Comparison of ENCODE assay signal across 1 cellular context in genomic region chr16:68235882-68236803, GRCh38.
TF ChIP-seq lines count a peak whose summit lies in the region.

Gene ESRP2, minus strand, starts transcription at chr16:68236127. Its CDS starts 82 bp downstream, at chr16:68236045.

TF ChIP-seq in HepG2, 621 proteins besides CTCF, POLR2A, EP300 and RAD21 (continued from another document and continues in another):
- TF ChIP-seq, protein P1, sequence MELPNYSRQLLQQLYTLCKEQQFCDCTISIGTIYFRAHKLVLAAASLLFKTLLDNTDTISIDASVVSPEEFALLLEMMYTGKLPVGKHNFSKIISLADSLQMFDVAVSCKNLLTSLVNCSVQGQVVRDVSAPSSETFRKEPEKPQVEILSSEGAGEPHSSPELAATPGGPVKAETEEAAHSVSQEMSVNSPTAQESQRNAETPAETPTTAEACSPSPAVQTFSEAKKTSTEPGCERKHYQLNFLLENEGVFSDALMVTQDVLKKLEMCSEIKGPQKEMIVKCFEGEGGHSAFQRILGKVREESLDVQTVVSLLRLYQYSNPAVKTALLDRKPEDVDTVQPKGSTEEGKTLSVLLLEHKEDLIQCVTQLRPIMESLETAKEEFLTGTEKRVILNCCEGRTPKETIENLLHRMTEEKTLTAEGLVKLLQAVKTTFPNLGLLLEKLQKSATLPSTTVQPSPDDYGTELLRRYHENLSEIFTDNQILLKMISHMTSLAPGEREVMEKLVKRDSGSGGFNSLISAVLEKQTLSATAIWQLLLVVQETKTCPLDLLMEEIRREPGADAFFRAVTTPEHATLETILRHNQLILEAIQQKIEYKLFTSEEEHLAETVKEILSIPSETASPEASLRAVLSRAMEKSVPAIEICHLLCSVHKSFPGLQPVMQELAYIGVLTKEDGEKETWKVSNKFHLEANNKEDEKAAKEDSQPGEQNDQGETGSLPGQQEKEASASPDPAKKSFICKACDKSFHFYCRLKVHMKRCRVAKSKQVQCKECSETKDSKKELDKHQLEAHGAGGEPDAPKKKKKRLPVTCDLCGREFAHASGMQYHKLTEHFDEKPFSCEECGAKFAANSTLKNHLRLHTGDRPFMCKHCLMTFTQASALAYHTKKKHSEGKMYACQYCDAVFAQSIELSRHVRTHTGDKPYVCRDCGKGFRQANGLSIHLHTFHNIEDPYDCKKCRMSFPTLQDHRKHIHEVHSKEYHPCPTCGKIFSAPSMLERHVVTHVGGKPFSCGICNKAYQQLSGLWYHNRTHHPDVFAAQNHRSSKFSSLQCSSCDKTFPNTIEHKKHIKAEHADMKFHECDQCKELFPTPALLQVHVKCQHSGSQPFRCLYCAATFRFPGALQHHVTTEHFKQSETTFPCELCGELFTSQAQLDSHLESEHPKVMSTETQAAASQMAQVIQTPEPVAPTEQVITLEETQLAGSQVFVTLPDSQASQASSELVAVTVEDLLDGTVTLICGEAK (IDR thresholded peaks at IDR 0.05), result no peak
- TF ChIP-seq, protein P1 (CRISPR knock-in tag; IDR thresholded peaks at IDR 0.05), result no peak
- TF ChIP-seq ETV6 (CRISPR knock-in tag; conservative IDR thresholded peaks at IDR 0.05) (no peak; the same call in 1 of the 2 replicates), CENPX (CRISPR knock-in tag; IDR thresholded peaks at IDR 0.05) (no peak), SALL1 (CRISPR knock-in tag; IDR thresholded peaks at IDR 0.05) (0 out of 2 replicates have a peak, but pooled peaks have one; percentile 42), ZNF329 (CRISPR knock-in tag; IDR thresholded peaks at IDR 0.05; ENCODE audit: low read depth) (peak; percentile 55), ZBTB7B (CRISPR knock-in tag; IDR thresholded peaks at IDR 0.05) (peak; percentile 53; the same call in 1 of the 2 replicates), IKZF5 (CRISPR knock-in tag; IDR thresholded peaks at IDR 0.05) (peak; percentile 30), GZF1 (CRISPR knock-in tag; IDR thresholded peaks at IDR 0.05) (0 out of 2 replicates have a peak, but pooled peaks have one; percentile 15), ZNF709 (CRISPR knock-in tag; IDR thresholded peaks at IDR 0.05) (peak; percentile 82), HNF1B (CRISPR knock-in tag; IDR thresholded peaks at IDR 0.05) (peak; percentile 89), HNRNPUL1 (IDR thresholded peaks at IDR 0.05; ENCODE audit: low read depth, low read length) (no peak), ZFY (CRISPR knock-in tag; IDR thresholded peaks at IDR 0.05) (peak; percentile 57; the same call in 1 of the 2 replicates), ZNF512B (CRISPR knock-in tag; IDR thresholded peaks at IDR 0.05; ENCODE audit: borderline replicate concordance) (no peak), ZNF879 (CRISPR knock-in tag; IDR thresholded peaks at IDR 0.05) (no peak), RORA (CRISPR knock-in tag; IDR thresholded peaks at IDR 0.05) (0 out of 2 replicates have a peak, but pooled peaks have one; percentile 38), MIER2 (CRISPR knock-in tag; IDR thresholded peaks at IDR 0.05) (no peak)
- TF ChIP-seq, protein P2, sequence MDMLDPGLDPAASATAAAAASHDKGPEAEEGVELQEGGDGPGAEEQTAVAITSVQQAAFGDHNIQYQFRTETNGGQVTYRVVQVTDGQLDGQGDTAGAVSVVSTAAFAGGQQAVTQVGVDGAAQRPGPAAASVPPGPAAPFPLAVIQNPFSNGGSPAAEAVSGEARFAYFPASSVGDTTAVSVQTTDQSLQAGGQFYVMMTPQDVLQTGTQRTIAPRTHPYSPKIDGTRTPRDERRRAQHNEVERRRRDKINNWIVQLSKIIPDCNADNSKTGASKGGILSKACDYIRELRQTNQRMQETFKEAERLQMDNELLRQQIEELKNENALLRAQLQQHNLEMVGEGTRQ (IDR thresholded peaks at IDR 0.05; ENCODE audit: low read depth, low read length), result peak; percentile 85
- TF ChIP-seq, protein P2 (CRISPR knock-in tag; IDR thresholded peaks at IDR 0.05; ENCODE audit: borderline replicate concordance), result peak; percentile 84; the same call in 1 of the 2 replicates
- TF ChIP-seq, protein P3, sequence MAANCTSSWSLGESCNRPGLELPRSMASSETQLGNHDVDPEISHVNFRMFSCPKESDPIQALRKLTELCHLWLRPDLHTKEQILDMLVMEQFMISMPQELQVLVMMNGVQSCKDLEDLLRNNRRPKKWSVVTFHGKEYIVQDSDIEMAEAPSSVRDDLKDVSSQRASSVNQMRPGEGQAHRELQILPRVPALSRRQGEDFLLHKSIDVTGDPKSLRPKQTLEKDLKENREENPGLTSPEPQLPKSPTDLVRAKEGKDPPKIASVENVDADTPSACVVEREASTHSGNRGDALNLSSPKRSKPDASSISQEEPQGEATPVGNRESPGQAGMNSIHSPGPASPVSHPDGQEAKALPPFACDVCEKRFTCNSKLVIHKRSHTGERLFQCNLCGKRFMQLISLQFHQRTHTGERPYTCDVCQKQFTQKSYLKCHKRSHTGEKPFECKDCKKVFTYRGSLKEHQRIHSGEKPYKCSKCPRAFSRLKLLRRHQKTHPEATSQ (CRISPR knock-in tag; IDR thresholded peaks at IDR 0.05; ENCODE audit: borderline replicate concordance), result peak; percentile 44
- TF ChIP-seq, protein P4, sequence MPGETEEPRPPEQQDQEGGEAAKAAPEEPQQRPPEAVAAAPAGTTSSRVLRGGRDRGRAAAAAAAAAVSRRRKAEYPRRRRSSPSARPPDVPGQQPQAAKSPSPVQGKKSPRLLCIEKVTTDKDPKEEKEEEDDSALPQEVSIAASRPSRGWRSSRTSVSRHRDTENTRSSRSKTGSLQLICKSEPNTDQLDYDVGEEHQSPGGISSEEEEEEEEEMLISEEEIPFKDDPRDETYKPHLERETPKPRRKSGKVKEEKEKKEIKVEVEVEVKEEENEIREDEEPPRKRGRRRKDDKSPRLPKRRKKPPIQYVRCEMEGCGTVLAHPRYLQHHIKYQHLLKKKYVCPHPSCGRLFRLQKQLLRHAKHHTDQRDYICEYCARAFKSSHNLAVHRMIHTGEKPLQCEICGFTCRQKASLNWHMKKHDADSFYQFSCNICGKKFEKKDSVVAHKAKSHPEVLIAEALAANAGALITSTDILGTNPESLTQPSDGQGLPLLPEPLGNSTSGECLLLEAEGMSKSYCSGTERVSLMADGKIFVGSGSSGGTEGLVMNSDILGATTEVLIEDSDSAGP (CRISPR knock-in tag; IDR thresholded peaks at IDR 0.05; ENCODE audit: borderline replicate concordance), result no peak
